ENCODE assay signal across 12 cellular contexts in the genomic region with DNA sequence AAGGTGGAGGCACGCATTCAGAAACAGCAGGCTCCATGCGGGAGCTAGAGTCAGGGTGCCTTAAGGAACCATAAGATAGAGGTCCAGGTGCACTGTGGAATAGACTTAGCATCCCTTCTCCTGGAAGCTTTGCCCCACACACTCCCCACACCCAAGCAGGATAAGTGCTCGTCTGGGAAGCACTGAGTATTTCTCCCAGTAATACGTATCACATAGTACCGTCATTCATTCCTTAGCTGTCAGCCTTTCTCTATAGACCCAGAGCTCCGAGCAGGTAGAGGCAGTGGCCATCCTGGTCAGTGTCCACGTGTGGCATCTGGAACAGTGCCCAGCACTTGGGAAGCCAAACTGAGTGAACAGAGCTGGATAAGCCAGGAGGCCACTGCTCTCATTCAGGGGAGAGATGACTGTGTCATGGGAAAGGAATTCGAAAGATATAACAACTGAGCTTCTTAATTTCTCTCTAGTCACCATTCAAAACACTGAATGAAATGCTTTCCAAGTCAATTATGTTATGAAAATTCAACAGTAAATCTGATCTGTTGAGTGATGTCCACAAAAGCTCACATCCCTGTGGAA. TPM values are rescaled to one million over a fixed set of nuclear protein-coding genes. Genes with fewer than 3 reads are reported as not detected.
DNase-seq lines count a peak whose midpoint lies in the region; ATAC-seq and TF ChIP-seq lines count a peak whose summit lies in the region.
"Had no signal": no experiment of that assay in that cellular context is flagged by ENCODE, and none has a peak within 500 bp of the region (broad histone marks: within the 10 kb centered on the region; RNA-seq: fewer than 3 reads in every experiment).

No MANE protein-coding gene starts in this region.

- H3K9ac ChIP-seq in trophoblast cell (ENCODE audit: low read length): no peak overlapping the region

- no peaks in the 10 kb centered on the region for H3K27me3 ChIP-seq in GM23338 (ENCODE audit: insufficient read depth)
- no peaks in the 10 kb centered on the region for H3K27me3 ChIP-seq in adrenal gland
- no peaks in the 10 kb centered on the region for H3K27me3 ChIP-seq in trophoblast cell (ENCODE audit: insufficient read depth, low read length)

- peak; percentile 18; the same call in 2 of the 3 replicates for ATAC-seq in GM23338
- peak; percentile 65 for ATAC-seq in Right ventricle myocardium superior (ENCODE audit: poor library complexity)
- no peak for ATAC-seq in HG03139 (IDR thresholded peaks at IDR 0.05; ENCODE audit: unreplicated experiment)
- no peak for ATAC-seq in HG03457 (IDR thresholded peaks at IDR 0.05; ENCODE audit: unreplicated experiment)
- ATAC-seq in HG03521 (IDR thresholded peaks at IDR 0.05; ENCODE audit: unreplicated experiment): no peak
- ATAC-seq: activated T-cell treated with anti-CD3 and anti-CD28 coated beads, Interleukin-2, amount 50 U/mL, for 4 hours had no signal

- H2BK12ac ChIP-seq in trophoblast cell (ENCODE audit: low read length): no peak overlapping the region

- no peak overlapping the region for H4K91ac ChIP-seq in trophoblast cell (ENCODE audit: low read depth, low read length)

- TF ChIP-seq POLR2A in adrenal gland (IDR thresholded peaks at IDR 0.05): no peak

- H2AFZ ChIP-seq in GM23338 (no peak overlapping the region), trophoblast cell (ENCODE audit: insufficient read depth, low read length, poor library complexity) (peak overlapping the region; percentile 24)

- H3K27ac ChIP-seq in GM23338 (ENCODE audit: low read depth) (0 out of 2 replicates have a peak overlapping the region, but pooled peaks have one; percentile 30), adrenal gland (peak overlapping the region in 2 of 5 donors; percentile 2 to 59), trophoblast cell (ENCODE audit: low read depth, low read length) (no peak overlapping the region)

- WGBS in adrenal gland, 4 donors: 60 to 70% (median 62%) methylated on average over 8 of the region's 8 CpGs
- no CpG with 5 or more reads among the region's 8 CpGs for WGBS in trophoblast cell (ENCODE audit: extremely low coverage, insufficient coverage, insufficient read length)

- no peaks in the 10 kb centered on the region for H3K9me2 ChIP-seq in GM23338 (ENCODE audit: insufficient read depth)

- H3K4ac ChIP-seq in trophoblast cell (ENCODE audit: low read depth, low read length): peak overlapping the region; percentile 42

- TF ChIP-seq CTCF in GM23338 (conservative IDR thresholded peaks at IDR 0.05; ENCODE audit: low read depth in 2 of 2) (no peak), adrenal gland (IDR thresholded peaks at IDR 0.05) (no peak)

- H3K9me3 Mint-ChIP-seq in GM23338: no peaks in the 10 kb centered on the region
- H3K9me3 Mint-ChIP-seq: activated T-cell treated with anti-CD3 and anti-CD28 coated beads, Interleukin-2, amount 50 U/mL, for 4 hours; IgD-negative memory B cell had no signal

- H3K27ac Mint-ChIP-seq in GM23338: no peak overlapping the region
- H3K27ac Mint-ChIP-seq: IgD-negative memory B cell had no signal

- H2AK5ac ChIP-seq in trophoblast cell (ENCODE audit: low read length): no peak overlapping the region

- H3K4me2 ChIP-seq in GM23338 (0 out of 2 replicates have a peak overlapping the region, but pooled peaks have one; percentile 10), trophoblast cell (ENCODE audit: low read length) (no peak overlapping the region)

- no peaks in the 10 kb centered on the region for H3K27me3 Mint-ChIP-seq in GM23338 (ENCODE audit: insufficient read depth, low read depth, poor library complexity)

- H3K79me1 ChIP-seq in trophoblast cell (ENCODE audit: low read length): peaks cover 2% of the 10 kb centered on the region

- intact Hi-C loops in adrenal gland (cut with DNase I) (no loop called here), Right ventricle myocardium superior (cut with DNase I) (no loop called here)

- no peak overlapping the region for H3K23ac ChIP-seq in trophoblast cell (ENCODE audit: low read length)

- H3K36me3 ChIP-seq in GM23338 (ENCODE audit: insufficient read depth): no peaks in the 10 kb centered on the region
- no peaks in the 10 kb centered on the region for H3K36me3 ChIP-seq in adrenal gland (replicated peaks in 1 of 2)
- no peaks in the 10 kb centered on the region for H3K36me3 ChIP-seq in trophoblast cell (ENCODE audit: control insufficient read depth in 1 of 2, insufficient read depth in 2 of 2, low read length in 2 of 2)

- no peaks in the 10 kb centered on the region for H3K9me3 ChIP-seq in adrenal gland (replicated peaks in 1 of 3)
- no peaks in the 10 kb centered on the region for H3K9me3 ChIP-seq in trophoblast cell (ENCODE audit: insufficient read depth, low read depth, low read length)

- H2BK5ac ChIP-seq in trophoblast cell (ENCODE audit: low read depth, low read length, poor library complexity): no peak overlapping the region

- no peak overlapping the region for H2BK120ac ChIP-seq in trophoblast cell (ENCODE audit: insufficient read depth, low read length, poor library complexity)

- H3F3A ChIP-seq in GM23338 (replicated peaks; ENCODE audit: low read depth): no peaks in the 10 kb centered on the region

- no peak overlapping the region for H3K4me3 Mint-ChIP-seq in GM23338
- H3K4me3 Mint-ChIP-seq: activated T-cell treated with anti-CD3 and anti-CD28 coated beads, Interleukin-2, amount 50 U/mL, for 4 hours; IgD-negative memory B cell had no signal

- H3K4me1 Mint-ChIP-seq in GM23338: peaks cover 54% of the 10 kb centered on the region
- H3K4me1 Mint-ChIP-seq: IgD-negative memory B cell had no signal

- H3K4me1 ChIP-seq in GM23338 (ENCODE audit: insufficient read depth) (peaks cover 25% of the 10 kb centered on the region), adrenal gland (replicated peaks in 1 of 2) (peaks cover 0 to 30% of the 10 kb centered on the region in 2 donors), trophoblast cell (ENCODE audit: control insufficient read depth in 1 of 2, insufficient read depth in 2 of 2, low read length in 2 of 2) (peaks cover 16 to 31% of the 10 kb centered on the region in 2 experiments)

- H3K36me3 Mint-ChIP-seq in GM23338 (ENCODE audit: low read depth): no peaks in the 10 kb centered on the region; the same call in 2 of the 3 replicates
- H3K36me3 Mint-ChIP-seq: IgD-negative memory B cell had no signal

- H4K8ac ChIP-seq in trophoblast cell (ENCODE audit: low read depth, low read length): no peak overlapping the region

- H4K12ac ChIP-seq in trophoblast cell (ENCODE audit: low read depth, low read length): no peak overlapping the region

- no peak overlapping the region for H3K14ac ChIP-seq in trophoblast cell (ENCODE audit: low read length)

- H4K20me1 ChIP-seq in GM23338 (replicated peaks; ENCODE audit: insufficient read depth): peaks cover 19% of the 10 kb centered on the region; the same call in 1 of the 2 replicates

- peak overlapping the region; percentile 41 for H3K18ac ChIP-seq in trophoblast cell (ENCODE audit: low read length)

- H3K79me2 ChIP-seq in GM23338 (replicated peaks; ENCODE audit: insufficient read depth) (peaks cover 99% of the 10 kb centered on the region), trophoblast cell (ENCODE audit: control insufficient read depth, insufficient read depth, low read length, poor library complexity) (peaks cover 10% of the 10 kb centered on the region)

- H3K4me3 ChIP-seq in GM23338 (no peak overlapping the region), adrenal gland (no peak overlapping the region), trophoblast cell (ENCODE audit: low read depth, low read length) (no peak overlapping the region)

- DNase-seq in GM23338 (ENCODE audit: low spot score) (no peak), adrenal gland (peak; percentile 36 to 85 (median 79)), Right ventricle myocardium superior (peak; percentile 59), trophoblast cell (peak in 1 of 2 donors; percentile 31), DMS 273 treated with DMSO at 0.1 percent for 48 hours (lab: John Stamatoyannopoulos, UW) (no peak)
- DNase-seq: activated T-cell treated with anti-CD3 and anti-CD28 coated beads, Interleukin-2, amount 50 U/mL, for 4 hours; DND-41 had no signal

TF ChIP-seq in GM23338, 12 proteins besides CTCF, POLR2A, EP300 and RAD21 (continues in another document):
- TF ChIP-seq ZNF114 (CRISPR knock-in tag; IDR thresholded peaks at IDR 0.05): no peak
- TF ChIP-seq, protein P1, sequence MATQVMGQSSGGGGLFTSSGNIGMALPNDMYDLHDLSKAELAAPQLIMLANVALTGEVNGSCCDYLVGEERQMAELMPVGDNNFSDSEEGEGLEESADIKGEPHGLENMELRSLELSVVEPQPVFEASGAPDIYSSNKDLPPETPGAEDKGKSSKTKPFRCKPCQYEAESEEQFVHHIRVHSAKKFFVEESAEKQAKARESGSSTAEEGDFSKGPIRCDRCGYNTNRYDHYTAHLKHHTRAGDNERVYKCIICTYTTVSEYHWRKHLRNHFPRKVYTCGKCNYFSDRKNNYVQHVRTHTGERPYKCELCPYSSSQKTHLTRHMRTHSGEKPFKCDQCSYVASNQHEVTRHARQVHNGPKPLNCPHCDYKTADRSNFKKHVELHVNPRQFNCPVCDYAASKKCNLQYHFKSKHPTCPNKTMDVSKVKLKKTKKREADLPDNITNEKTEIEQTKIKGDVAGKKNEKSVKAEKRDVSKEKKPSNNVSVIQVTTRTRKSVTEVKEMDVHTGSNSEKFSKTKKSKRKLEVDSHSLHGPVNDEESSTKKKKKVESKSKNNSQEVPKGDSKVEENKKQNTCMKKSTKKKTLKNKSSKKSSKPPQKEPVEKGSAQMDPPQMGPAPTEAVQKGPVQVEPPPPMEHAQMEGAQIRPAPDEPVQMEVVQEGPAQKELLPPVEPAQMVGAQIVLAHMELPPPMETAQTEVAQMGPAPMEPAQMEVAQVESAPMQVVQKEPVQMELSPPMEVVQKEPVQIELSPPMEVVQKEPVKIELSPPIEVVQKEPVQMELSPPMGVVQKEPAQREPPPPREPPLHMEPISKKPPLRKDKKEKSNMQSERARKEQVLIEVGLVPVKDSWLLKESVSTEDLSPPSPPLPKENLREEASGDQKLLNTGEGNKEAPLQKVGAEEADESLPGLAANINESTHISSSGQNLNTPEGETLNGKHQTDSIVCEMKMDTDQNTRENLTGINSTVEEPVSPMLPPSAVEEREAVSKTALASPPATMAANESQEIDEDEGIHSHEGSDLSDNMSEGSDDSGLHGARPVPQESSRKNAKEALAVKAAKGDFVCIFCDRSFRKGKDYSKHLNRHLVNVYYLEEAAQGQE (IDR thresholded peaks at IDR 0.05; ENCODE audit: unreplicated experiment): no peak

RNA-seq across cellular contexts. Expression of a gene that starts 9.9 kb away (rescaled TPM):
- 56.4 and 74.8 TPM in 2 replicates for total RNA-seq in GM23338 (2014; rRNA removed; shearing (Covaris generic))
- polyA plus RNA-seq in GM23338 (2016; fragmentation: Nextera tagmentation; extraction: Ambion mirVana): 34.1 and 35.8 TPM in 2 replicates
- 100 to 1,000 TPM in 2 of 8 donors, 10 to 100 TPM in 6; 29.9 to 135 (median 45.3) TPM for total RNA-seq in adrenal gland
- 10 to 100 TPM; 12.4 to 19.3 (median 17.2) TPM for polyA plus RNA-seq in adrenal gland
- 22.5 TPM for total RNA-seq in Right ventricle myocardium superior
- polyA plus RNA-seq in trophoblast cell (2013): 41.4 and 45.0 TPM in 2 replicates

RNA-seq across cellular contexts. Expression of a gene that starts 52.2 kb away (rescaled TPM):
- 1,758 and 1,823 TPM in 2 replicates for total RNA-seq in GM23338 (2014; rRNA removed; shearing (Covaris generic))
- polyA plus RNA-seq in GM23338 (2016; fragmentation: Nextera tagmentation; extraction: Ambion mirVana) (926 and 998 TPM in 2 replicates), adrenal gland (100 to 1,000 TPM in 2 of 3 donors, 10 to 100 TPM in 1; 87.6 to 175 (median 145) TPM)
- total RNA-seq in adrenal gland (100 to 1,000 TPM in 1 of 8 donors, 10 to 100 TPM in 7; 12.1 to 509 (median 52.0) TPM), Right ventricle myocardium superior (9.5 TPM)
- 95.0 and 114 TPM in 2 replicates for polyA plus RNA-seq in trophoblast cell (2013)
- total RNA-seq: SK-MEL-5 had no signal

Comparison
In these comparisons a context has a peak if more than half of its experiments do, and no peak if none do; other contexts are left out.
1. ATAC-seq: peak in GM23338 (single experiment) and Right ventricle myocardium superior (single experiment); none in HG03139 (single experiment), HG03457 (single experiment) and HG03521 (single experiment).
2. DNase-seq: peak in adrenal gland (7 of 7) and Right ventricle myocardium superior (single experiment); none in GM23338 (single experiment) and DMS 273 treated with DMSO at 0.1 percent for 48 hours (single experiment).